In the genomic region with DNA sequence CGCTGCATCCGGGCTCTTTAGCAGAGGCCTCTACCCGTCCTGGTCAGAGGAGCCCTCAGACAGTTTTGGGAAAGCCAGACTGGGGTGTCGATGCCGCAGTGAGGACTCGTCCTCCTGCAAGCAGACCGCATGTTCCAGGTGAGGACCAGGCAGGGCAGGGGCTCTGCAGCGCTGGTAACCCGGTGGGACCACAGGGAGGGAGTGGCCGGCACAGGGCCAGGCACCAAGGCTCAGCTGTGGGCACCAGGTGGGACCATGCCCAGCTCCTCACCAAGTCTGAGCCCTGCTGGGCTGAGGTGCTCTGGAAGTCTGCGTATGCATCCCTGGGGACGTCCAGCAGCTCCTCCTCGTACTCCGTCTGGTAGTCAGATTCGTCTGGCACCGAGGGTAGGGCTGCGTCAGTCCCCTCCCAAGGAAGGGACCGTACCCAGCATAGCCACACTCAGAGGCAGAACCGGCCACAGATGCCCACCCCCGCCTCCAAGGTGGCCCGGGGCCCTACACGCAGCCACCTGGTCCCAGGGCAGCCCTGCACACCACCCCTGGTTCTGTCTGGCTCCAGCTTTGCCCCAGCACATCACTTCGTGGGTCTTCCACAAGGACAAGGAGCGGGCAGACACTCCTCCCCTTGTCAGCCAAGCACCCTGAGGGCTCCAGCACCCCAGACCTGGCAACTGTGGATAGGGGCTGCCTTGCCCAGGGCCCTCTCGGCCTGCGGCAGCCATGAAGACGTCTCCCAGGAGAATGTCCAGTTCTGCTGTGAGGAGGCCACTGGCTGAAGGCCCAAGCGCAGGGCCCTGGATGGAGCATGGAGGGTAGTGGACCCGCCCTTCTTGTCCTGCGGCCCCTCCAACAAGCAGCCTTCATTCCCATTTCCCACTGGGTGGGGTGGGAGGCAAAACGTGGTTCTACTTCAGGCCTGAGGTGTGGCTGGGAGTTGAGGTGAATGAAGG, we compare ENCODE assay signal across 16 cellular contexts. TPM values are rescaled to one million over a fixed set of nuclear protein-coding genes. Genes with fewer than 3 reads are reported as not detected.
DNase-seq lines count a peak whose midpoint lies in the region; ATAC-seq and TF ChIP-seq lines count a peak whose summit lies in the region.
"Had no signal": no experiment of that assay in that cellular context is flagged by ENCODE, and none has a peak within 500 bp of the region (broad histone marks: within the 10 kb centered on the region; RNA-seq: fewer than 3 reads in every experiment).

No MANE protein-coding gene starts in this region.

- DNase-seq in cardiac septum (ENCODE audit: low spot score) (peak; percentile 76), right atrium auricular region (ENCODE audit: low spot score) (no peak), naive B cell (no peak), NCI-H526 treated with DMSO at 0.1 percent for 48 hours (lab: John Stamatoyannopoulos, UW) (no peak), NCI-H2196 (lab: John Stamatoyannopoulos, UW; ENCODE audit: unreplicated experiment) (no peak), NCI-H2029 (lab: John Stamatoyannopoulos, UW) (no peak)
- DNase-seq: central memory CD4-positive, alpha-beta T cell; GF-D8; hippocampal formation; NCI-H1930; WERI-Rb-1 had no signal

- H3K27ac ChIP-seq in right atrium auricular region: no peak overlapping the region
- H3K27ac ChIP-seq: parathyroid adenoma had no signal

- no peak overlapping the region for H3K4me3 ChIP-seq in right atrium auricular region

- H3K9me3 Mint-ChIP-seq in activated naive CD8-positive, alpha-beta T cell (ENCODE audit: low read depth): no peaks in the 10 kb centered on the region
- no peaks in the 10 kb centered on the region for H3K9me3 Mint-ChIP-seq in naive B cell

- H3K36me3 ChIP-seq in right atrium auricular region: no peaks in the 10 kb centered on the region

- no peaks in the 10 kb centered on the region for H3K27me3 Mint-ChIP-seq in activated naive CD8-positive, alpha-beta T cell
- no peaks in the 10 kb centered on the region for H3K27me3 Mint-ChIP-seq in naive B cell

- no peaks in the 10 kb centered on the region for H3K9me3 ChIP-seq in right atrium auricular region
- H3K9me3 ChIP-seq: SJCRH30 had no signal

- peaks cover 0 to 22% of the 10 kb centered on the region in 2 donors for H3K4me1 ChIP-seq in right atrium auricular region
- H3K4me1 ChIP-seq: parathyroid adenoma had no signal

- H3K27me3 ChIP-seq in right atrium auricular region: no peaks in the 10 kb centered on the region
- H3K27me3 ChIP-seq: SJCRH30 had no signal

- no peaks in the 10 kb centered on the region for H3K36me3 Mint-ChIP-seq in activated naive CD8-positive, alpha-beta T cell
- no peaks in the 10 kb centered on the region for H3K36me3 Mint-ChIP-seq in naive B cell

- ATAC-seq in naive B cell (ENCODE audit: low read depth in 2 of 2) (no peak), GM21576 (IDR thresholded peaks at IDR 0.05; ENCODE audit: unreplicated experiment) (no peak)

- no peak for TF ChIP-seq CTCF in right atrium auricular region (IDR thresholded peaks at IDR 0.05)

- H3K4me3 Mint-ChIP-seq in activated naive CD8-positive, alpha-beta T cell: peak overlapping the region; percentile 52
- peak overlapping the region in 7 of 8 donors; percentile 25 to 84 (median 43) for H3K4me3 Mint-ChIP-seq in naive B cell

- intact Hi-C loops in cardiac septum (cut with DNase I): no loop called here

- peak overlapping the region; percentile 28 for H3K27ac Mint-ChIP-seq in activated naive CD8-positive, alpha-beta T cell
- peak overlapping the region in 5 of 6 donors; percentile 42 to 92 (median 61) for H3K27ac Mint-ChIP-seq in naive B cell

- peaks cover 26% of the 10 kb centered on the region for H3K4me1 Mint-ChIP-seq in activated naive CD8-positive, alpha-beta T cell (ENCODE audit: low read depth)
- peaks cover 4 to 16% (median 11%) of the 10 kb centered on the region in 3 donors for H3K4me1 Mint-ChIP-seq in naive B cell

RNA-seq across cellular contexts. Expression of gene NSMF, which starts 1.5 kb away (rescaled TPM):
- 12.2 TPM for total RNA-seq in cardiac septum
- 10 to 100 TPM; 16.2 to 26.2 TPM for total RNA-seq in right atrium auricular region
- polyA plus RNA-seq in naive B cell (ENCODE audit: low read depth in 6 of 6): 1 to 10 TPM in 5 of 6 donors, not detected in 1; 2.7 to 7.6 (median 3.7) TPM

RNA-seq across cellular contexts. Expression of gene ENTPD8, which starts 19.5 kb away (rescaled TPM):
- total RNA-seq in cardiac septum (not detected), right atrium auricular region (not detected)
- polyA plus RNA-seq in naive B cell (ENCODE audit: low read depth in 6 of 6): not detected
- total RNA-seq: SJCRH30 had no signal
- polyA plus RNA-seq: BJ had no signal

RNA-seq across cellular contexts. Expression of gene NOXA1, which starts 37.4 kb away (rescaled TPM):
- total RNA-seq in cardiac septum (3.3 TPM), right atrium auricular region (1 to 10 TPM in 1 of 2 donors, under 1 TPM in 1; 0.94 to 3.4 TPM)
- 1 to 10 TPM in 5 of 6 donors, not detected in 1; 1.3 to 2.3 (median 1.6) TPM for polyA plus RNA-seq in naive B cell (ENCODE audit: low read depth in 6 of 6)
- total RNA-seq: SJCRH30 had no signal

RNA-seq across cellular contexts. Expression of gene EXD3, which starts 37.7 kb away (rescaled TPM):
- total RNA-seq in cardiac septum (11.3 TPM), right atrium auricular region (1 to 10 TPM; 5.9 to 6.0 TPM)
- polyA plus RNA-seq in naive B cell (ENCODE audit: low read depth in 6 of 6): 1 to 10 TPM in 5 of 6 donors, not detected in 1; 2.3 to 7.5 (median 4.5) TPM
